1 cellular context compared by ENCODE assay signal in genomic region chr7:151125459-151125834, GRCh38.
A peak's percentile ranks its signal among the peaks of the same experiment; 100 is the strongest.
TF ChIP-seq lines count a peak whose summit lies in the region.

No MANE protein-coding gene starts in this region.

TF ChIP-seq in K562, 482 proteins besides CTCF, POLR2A, EP300 and RAD21:
- TF ChIP-seq ZBTB8A (IDR thresholded peaks at IDR 0.05; ENCODE audit: partially characterized antibody) (no peak), RBFOX2 (IDR thresholded peaks at IDR 0.05; ENCODE audit: low read depth, low read length) (no peak), POLR2G (IDR thresholded peaks at IDR 0.05; ENCODE audit: low read depth, low read length) (0 out of 2 replicates have a peak, but pooled peaks have one; percentile 32), RBM22 (IDR thresholded peaks at IDR 0.05; ENCODE audit: low read depth, low read length, poor library complexity, severe bottlenecking) (peak; percentile 12), DPF2 (IDR thresholded peaks at IDR 0.05) (no peak), ZNF280A (IDR thresholded peaks at IDR 0.05; ENCODE audit: low read depth, partially characterized antibody) (no peak), SREBF1 (IDR thresholded peaks at IDR 0.05; ENCODE audit: borderline replicate concordance, low read depth, low read length) (no peak), ZNF140 (CRISPR knock-in tag; IDR thresholded peaks at IDR 0.05) (no peak), SIX5 (IDR thresholded peaks at IDR 0.05; ENCODE audit: borderline replicate concordance in 1 of 2, insufficient read depth in 1 of 2, low read depth in 1 of 2, low read length in 2 of 2) (no peak), SRSF9 (IDR thresholded peaks at IDR 0.05; ENCODE audit: borderline replicate concordance, low read depth, low read length) (no peak), SMAD3 (CRISPR knock-in tag; conservative IDR thresholded peaks at IDR 0.05) (no peak)
TF ChIP-seq in K562: peak in this region for 2.
